ENCODE assay signal across 1 cellular context in the genomic region with DNA sequence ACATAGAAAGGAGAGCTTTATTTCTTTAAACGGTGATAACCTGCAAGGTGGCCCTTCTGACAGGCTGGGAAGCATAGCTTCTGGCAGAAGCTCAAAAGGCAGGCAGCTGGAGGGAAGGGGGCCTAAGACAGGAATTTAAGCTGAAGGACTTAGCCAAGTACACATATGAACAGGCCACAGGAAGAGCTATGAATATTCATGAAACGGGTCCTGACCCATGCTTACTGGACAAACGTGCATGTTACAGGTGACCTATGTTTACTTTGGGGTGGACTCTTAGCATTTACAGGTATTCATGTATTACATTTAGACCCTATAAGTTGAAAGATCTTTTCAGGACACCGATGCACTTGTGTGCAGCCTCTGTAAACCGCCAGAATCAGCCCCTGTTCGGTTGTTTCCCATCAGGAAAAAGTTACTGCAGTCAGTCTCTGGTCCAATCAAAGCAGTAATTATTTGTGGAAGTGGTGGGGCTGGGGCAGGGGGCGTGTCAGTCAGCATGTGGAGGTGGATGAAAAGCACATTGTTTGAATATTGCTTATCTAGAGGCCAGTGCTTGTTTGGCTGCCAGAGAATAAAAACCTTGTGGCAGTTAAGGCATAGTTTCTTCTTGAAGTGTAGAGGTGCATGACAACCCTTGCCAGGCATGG.
A peak's percentile ranks its signal among the peaks of the same experiment; 100 is the strongest.
TF ChIP-seq lines count a peak whose summit lies in the region.

No MANE protein-coding gene starts in this region.

TF ChIP-seq in HepG2, 621 proteins besides CTCF, POLR2A, EP300 and RAD21 (continues in another document):
- TF ChIP-seq, protein P1, sequence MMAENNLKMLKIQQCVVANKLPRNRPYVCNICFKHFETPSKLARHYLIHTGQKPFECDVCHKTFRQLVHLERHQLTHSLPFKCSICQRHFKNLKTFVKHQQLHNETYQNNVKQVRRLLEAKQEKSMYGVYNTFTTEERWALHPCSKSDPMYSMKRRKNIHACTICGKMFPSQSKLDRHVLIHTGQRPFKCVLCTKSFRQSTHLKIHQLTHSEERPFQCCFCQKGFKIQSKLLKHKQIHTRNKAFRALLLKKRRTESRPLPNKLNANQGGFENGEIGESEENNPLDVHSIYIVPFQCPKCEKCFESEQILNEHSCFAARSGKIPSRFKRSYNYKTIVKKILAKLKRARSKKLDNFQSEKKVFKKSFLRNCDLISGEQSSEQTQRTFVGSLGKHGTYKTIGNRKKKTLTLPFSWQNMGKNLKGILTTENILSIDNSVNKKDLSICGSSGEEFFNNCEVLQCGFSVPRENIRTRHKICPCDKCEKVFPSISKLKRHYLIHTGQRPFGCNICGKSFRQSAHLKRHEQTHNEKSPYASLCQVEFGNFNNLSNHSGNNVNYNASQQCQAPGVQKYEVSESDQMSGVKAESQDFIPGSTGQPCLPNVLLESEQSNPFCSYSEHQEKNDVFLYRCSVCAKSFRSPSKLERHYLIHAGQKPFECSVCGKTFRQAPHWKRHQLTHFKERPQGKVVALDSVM (CRISPR knock-in tag; IDR thresholded peaks at IDR 0.05): no peak
- TF ChIP-seq FOXP1 (IDR thresholded peaks at IDR 0.05) (no peak), FOXP1 (CRISPR knock-in tag; IDR thresholded peaks at IDR 0.05) (0 out of 2 replicates have a peak, but pooled peaks have one; percentile 18), ZNF34 (CRISPR knock-in tag; IDR thresholded peaks at IDR 0.05; ENCODE audit: borderline replicate concordance) (no peak), ZNF605 (CRISPR knock-in tag; IDR thresholded peaks at IDR 0.05) (peak; percentile 78; the same call in 1 of the 2 replicates), SCMH1 (CRISPR knock-in tag; IDR thresholded peaks at IDR 0.05; ENCODE audit: borderline replicate concordance) (no peak), ELF3 (CRISPR knock-in tag; IDR thresholded peaks at IDR 0.05) (no peak), FOXJ3 (CRISPR knock-in tag; IDR thresholded peaks at IDR 0.05; ENCODE audit: borderline replicate concordance) (no peak), FOXO1 (CRISPR knock-in tag; IDR thresholded peaks at IDR 0.05) (0 out of 2 replicates have a peak, but pooled peaks have one; percentile 15), GATAD2A (CRISPR knock-in tag; IDR thresholded peaks at IDR 0.05) (peak; percentile 7; the same call in 1 of the 2 replicates), AGO2 (optimal IDR thresholded peaks at IDR 0.05; ENCODE audit: low read depth, low read length) (no peak), ZFP36L1 (CRISPR knock-in tag; IDR thresholded peaks at IDR 0.05) (no peak), BHLHE40 (IDR thresholded peaks at IDR 0.05; ENCODE audit: low read length) (0 out of 2 replicates have a peak, but pooled peaks have one; percentile 11), CREB1 (IDR thresholded peaks at IDR 0.05) (no peak), CREB1 (CRISPR knock-in tag; IDR thresholded peaks at IDR 0.05) (no peak), KMT2A (CRISPR knock-in tag; IDR thresholded peaks at IDR 0.05) (no peak), GABPA (IDR thresholded peaks at IDR 0.05; ENCODE audit: low read depth, low read length) (no peak), GABPA (CRISPR knock-in tag; IDR thresholded peaks at IDR 0.05; ENCODE audit: low read depth) (no peak), MXI1 (IDR thresholded peaks at IDR 0.05; ENCODE audit: borderline replicate concordance, low read depth, low read length) (peak; percentile 89; the same call in 1 of the 3 replicates), MEIS1 (CRISPR knock-in tag; IDR thresholded peaks at IDR 0.05; ENCODE audit: borderline replicate concordance) (no peak), SOX13 (IDR thresholded peaks at IDR 0.05) (no peak), SOX13 (CRISPR knock-in tag; conservative IDR thresholded peaks at IDR 0.05 in 1 of 2, IDR thresholded peaks at IDR 0.05 in 1 of 2) (peak in 1 of 2 experiments; percentile 47; a peak in 1 of 4 replicates), HOXA3 (CRISPR knock-in tag; IDR thresholded peaks at IDR 0.05) (no peak; the same call in 1 of the 2 replicates), ZNF3 (CRISPR knock-in tag; IDR thresholded peaks at IDR 0.05) (no peak), NPAS2 (CRISPR knock-in tag; IDR thresholded peaks at IDR 0.05; ENCODE audit: borderline replicate concordance) (no peak), DNMT3B (CRISPR knock-in tag; conservative IDR thresholded peaks at IDR 0.05) (no peak), ZNF792 (CRISPR knock-in tag; IDR thresholded peaks at IDR 0.05) (no peak), MIER2 (CRISPR knock-in tag; IDR thresholded peaks at IDR 0.05) (no peak), BCL6 (CRISPR knock-in tag; IDR thresholded peaks at IDR 0.05) (no peak), HMG20A (CRISPR knock-in tag; IDR thresholded peaks at IDR 0.05; ENCODE audit: borderline replicate concordance) (no peak), YEATS2 (CRISPR knock-in tag; IDR thresholded peaks at IDR 0.05; ENCODE audit: borderline replicate concordance) (no peak), ZNF263 (CRISPR knock-in tag; IDR thresholded peaks at IDR 0.05) (no peak), ZNF30 (CRISPR knock-in tag; IDR thresholded peaks at IDR 0.05) (no peak), ETV5 (CRISPR knock-in tag; IDR thresholded peaks at IDR 0.05; ENCODE audit: borderline replicate concordance) (no peak), TCF12 (IDR thresholded peaks at IDR 0.05) (no peak), TCF12 (CRISPR knock-in tag; IDR thresholded peaks at IDR 0.05) (no peak), ZBTB38 (CRISPR knock-in tag; IDR thresholded peaks at IDR 0.05) (no peak), PHF21A (CRISPR knock-in tag; IDR thresholded peaks at IDR 0.05) (peak; percentile 45), ZNF234 (CRISPR knock-in tag; conservative IDR thresholded peaks at IDR 0.05) (no peak), EHMT2 (IDR thresholded peaks at IDR 0.05; ENCODE audit: borderline replicate concordance, low read depth, low read length) (no peak)
- TF ChIP-seq, protein P2, sequence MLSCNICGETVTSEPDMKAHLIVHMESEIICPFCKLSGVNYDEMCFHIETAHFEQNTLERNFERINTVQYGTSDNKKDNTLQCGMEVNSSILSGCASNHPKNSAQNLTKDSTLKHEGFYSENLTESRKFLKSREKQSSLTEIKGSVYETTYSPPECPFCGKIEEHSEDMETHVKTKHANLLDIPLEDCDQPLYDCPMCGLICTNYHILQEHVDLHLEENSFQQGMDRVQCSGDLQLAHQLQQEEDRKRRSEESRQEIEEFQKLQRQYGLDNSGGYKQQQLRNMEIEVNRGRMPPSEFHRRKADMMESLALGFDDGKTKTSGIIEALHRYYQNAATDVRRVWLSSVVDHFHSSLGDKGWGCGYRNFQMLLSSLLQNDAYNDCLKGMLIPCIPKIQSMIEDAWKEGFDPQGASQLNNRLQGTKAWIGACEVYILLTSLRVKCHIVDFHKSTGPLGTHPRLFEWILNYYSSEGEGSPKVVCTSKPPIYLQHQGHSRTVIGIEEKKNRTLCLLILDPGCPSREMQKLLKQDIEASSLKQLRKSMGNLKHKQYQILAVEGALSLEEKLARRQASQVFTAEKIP (CRISPR knock-in tag; IDR thresholded peaks at IDR 0.05; ENCODE audit: borderline replicate concordance): no peak
- TF ChIP-seq, protein P3, sequence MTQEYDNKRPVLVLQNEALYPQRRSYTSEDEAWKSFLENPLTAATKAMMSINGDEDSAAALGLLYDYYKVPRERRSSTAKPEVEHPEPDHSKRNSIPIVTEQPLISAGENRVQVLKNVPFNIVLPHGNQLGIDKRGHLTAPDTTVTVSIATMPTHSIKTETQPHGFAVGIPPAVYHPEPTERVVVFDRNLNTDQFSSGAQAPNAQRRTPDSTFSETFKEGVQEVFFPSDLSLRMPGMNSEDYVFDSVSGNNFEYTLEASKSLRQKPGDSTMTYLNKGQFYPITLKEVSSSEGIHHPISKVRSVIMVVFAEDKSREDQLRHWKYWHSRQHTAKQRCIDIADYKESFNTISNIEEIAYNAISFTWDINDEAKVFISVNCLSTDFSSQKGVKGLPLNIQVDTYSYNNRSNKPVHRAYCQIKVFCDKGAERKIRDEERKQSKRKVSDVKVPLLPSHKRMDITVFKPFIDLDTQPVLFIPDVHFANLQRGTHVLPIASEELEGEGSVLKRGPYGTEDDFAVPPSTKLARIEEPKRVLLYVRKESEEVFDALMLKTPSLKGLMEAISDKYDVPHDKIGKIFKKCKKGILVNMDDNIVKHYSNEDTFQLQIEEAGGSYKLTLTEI (CRISPR knock-in tag; conservative IDR thresholded peaks at IDR 0.05): no peak
- TF ChIP-seq, protein P4, sequence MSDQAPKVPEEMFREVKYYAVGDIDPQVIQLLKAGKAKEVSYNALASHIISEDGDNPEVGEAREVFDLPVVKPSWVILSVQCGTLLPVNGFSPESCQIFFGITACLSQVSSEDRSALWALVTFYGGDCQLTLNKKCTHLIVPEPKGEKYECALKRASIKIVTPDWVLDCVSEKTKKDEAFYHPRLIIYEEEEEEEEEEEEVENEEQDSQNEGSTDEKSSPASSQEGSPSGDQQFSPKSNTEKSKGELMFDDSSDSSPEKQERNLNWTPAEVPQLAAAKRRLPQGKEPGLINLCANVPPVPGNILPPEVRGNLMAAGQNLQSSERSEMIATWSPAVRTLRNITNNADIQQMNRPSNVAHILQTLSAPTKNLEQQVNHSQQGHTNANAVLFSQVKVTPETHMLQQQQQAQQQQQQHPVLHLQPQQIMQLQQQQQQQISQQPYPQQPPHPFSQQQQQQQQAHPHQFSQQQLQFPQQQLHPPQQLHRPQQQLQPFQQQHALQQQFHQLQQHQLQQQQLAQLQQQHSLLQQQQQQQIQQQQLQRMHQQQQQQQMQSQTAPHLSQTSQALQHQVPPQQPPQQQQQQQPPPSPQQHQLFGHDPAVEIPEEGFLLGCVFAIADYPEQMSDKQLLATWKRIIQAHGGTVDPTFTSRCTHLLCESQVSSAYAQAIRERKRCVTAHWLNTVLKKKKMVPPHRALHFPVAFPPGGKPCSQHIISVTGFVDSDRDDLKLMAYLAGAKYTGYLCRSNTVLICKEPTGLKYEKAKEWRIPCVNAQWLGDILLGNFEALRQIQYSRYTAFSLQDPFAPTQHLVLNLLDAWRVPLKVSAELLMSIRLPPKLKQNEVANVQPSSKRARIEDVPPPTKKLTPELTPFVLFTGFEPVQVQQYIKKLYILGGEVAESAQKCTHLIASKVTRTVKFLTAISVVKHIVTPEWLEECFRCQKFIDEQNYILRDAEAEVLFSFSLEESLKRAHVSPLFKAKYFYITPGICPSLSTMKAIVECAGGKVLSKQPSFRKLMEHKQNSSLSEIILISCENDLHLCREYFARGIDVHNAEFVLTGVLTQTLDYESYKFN (CRISPR knock-in tag; conservative IDR thresholded peaks at IDR 0.05): peak; percentile 25; the same call in 1 of the 2 replicates
- TF ChIP-seq, protein P5, sequence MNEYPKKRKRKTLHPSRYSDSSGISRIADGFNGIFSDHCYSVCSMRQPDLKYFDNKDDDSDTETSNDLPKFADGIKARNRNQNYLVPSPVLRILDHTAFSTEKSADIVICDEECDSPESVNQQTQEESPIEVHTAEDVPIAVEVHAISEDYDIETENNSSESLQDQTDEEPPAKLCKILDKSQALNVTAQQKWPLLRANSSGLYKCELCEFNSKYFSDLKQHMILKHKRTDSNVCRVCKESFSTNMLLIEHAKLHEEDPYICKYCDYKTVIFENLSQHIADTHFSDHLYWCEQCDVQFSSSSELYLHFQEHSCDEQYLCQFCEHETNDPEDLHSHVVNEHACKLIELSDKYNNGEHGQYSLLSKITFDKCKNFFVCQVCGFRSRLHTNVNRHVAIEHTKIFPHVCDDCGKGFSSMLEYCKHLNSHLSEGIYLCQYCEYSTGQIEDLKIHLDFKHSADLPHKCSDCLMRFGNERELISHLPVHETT (CRISPR knock-in tag; conservative IDR thresholded peaks at IDR 0.05): no peak
- TF ChIP-seq, protein P6, sequence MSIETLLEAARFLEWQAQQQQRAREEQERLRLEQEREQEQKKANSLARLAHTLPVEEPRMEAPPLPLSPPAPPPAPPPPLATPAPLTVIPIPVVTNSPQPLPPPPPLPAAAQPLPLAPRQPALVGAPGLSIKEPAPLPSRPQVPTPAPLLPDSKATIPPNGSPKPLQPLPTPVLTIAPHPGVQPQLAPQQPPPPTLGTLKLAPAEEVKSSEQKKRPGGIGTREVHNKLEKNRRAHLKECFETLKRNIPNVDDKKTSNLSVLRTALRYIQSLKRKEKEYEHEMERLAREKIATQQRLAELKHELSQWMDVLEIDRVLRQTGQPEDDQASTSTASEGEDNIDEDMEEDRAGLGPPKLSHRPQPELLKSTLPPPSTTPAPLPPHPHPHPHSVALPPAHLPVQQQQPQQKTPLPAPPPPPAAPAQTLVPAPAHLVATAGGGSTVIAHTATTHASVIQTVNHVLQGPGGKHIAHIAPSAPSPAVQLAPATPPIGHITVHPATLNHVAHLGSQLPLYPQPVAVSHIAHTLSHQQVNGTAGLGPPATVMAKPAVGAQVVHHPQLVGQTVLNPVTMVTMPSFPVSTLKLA (IDR thresholded peaks at IDR 0.05): peak; percentile 79
- TF ChIP-seq, protein P7, sequence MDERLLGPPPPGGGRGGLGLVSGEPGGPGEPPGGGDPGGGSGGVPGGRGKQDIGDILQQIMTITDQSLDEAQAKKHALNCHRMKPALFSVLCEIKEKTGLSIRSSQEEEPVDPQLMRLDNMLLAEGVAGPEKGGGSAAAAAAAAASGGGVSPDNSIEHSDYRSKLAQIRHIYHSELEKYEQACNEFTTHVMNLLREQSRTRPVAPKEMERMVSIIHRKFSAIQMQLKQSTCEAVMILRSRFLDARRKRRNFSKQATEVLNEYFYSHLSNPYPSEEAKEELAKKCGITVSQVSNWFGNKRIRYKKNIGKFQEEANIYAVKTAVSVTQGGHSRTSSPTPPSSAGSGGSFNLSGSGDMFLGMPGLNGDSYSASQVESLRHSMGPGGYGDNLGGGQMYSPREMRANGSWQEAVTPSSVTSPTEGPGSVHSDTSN (CRISPR knock-in tag; IDR thresholded peaks at IDR 0.05): no peak
- TF ChIP-seq, protein P8, sequence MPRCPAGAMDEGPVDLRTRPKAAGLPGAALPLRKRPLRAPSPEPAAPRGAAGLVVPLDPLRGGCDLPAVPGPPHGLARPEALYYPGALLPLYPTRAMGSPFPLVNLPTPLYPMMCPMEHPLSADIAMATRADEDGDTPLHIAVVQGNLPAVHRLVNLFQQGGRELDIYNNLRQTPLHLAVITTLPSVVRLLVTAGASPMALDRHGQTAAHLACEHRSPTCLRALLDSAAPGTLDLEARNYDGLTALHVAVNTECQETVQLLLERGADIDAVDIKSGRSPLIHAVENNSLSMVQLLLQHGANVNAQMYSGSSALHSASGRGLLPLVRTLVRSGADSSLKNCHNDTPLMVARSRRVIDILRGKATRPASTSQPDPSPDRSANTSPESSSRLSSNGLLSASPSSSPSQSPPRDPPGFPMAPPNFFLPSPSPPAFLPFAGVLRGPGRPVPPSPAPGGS (CRISPR knock-in tag; IDR thresholded peaks at IDR 0.05): no peak
- TF ChIP-seq, protein P9, sequence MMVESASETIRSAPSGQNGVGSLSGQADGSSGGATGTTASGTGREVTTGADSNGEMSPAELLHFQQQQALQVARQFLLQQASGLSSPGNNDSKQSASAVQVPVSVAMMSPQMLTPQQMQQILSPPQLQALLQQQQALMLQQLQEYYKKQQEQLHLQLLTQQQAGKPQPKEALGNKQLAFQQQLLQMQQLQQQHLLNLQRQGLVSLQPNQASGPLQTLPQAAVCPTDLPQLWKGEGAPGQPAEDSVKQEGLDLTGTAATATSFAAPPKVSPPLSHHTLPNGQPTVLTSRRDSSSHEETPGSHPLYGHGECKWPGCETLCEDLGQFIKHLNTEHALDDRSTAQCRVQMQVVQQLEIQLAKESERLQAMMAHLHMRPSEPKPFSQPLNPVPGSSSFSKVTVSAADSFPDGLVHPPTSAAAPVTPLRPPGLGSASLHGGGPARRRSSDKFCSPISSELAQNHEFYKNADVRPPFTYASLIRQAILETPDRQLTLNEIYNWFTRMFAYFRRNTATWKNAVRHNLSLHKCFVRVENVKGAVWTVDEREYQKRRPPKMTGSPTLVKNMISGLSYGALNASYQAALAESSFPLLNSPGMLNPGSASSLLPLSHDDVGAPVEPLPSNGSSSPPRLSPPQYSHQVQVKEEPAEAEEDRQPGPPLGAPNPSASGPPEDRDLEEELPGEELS (CRISPR knock-in tag; IDR thresholded peaks at IDR 0.05): peak; percentile 52
- TF ChIP-seq, protein P10, sequence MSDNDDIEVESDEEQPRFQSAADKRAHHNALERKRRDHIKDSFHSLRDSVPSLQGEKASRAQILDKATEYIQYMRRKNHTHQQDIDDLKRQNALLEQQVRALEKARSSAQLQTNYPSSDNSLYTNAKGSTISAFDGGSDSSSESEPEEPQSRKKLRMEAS (IDR thresholded peaks at IDR 0.05): peak; percentile 57
